Comparison of ENCODE assay signal across 8 cellular contexts in genomic region chr19:29843180-29844051, GRCh38. TPM values are rescaled to one million over a fixed set of nuclear protein-coding genes. Genes with fewer than 3 reads are reported as not detected.
DNase-seq lines count a peak whose midpoint lies in the region; ATAC-seq, FAIRE-seq and TF ChIP-seq lines count a peak whose summit lies in the region.

No MANE protein-coding gene starts in this region.

- no peak for FAIRE-seq in GM12892 (lab: Jason Lieb, UNC)

- no peak for TF ChIP-seq POLR2A in GM12892 (IDR thresholded peaks at IDR 0.05; ENCODE audit: low read depth, low read length)

- peaks cover 12 to 21% (median 12%) of the 10 kb centered on the region in 3 donors for H3K4me1 Mint-ChIP-seq in naive B cell

- peak overlapping the region; percentile 59 to 92 (median 76) for H3K4me3 Mint-ChIP-seq in naive B cell

- H3K27ac Mint-ChIP-seq in naive B cell = peak overlapping the region in 5 of 6 donors; percentile 5 to 95 (median 69)

- no peaks in the 10 kb centered on the region for H3K36me3 Mint-ChIP-seq in naive B cell

- peaks cover 0 to 4% (median 0%) of the 10 kb centered on the region in 7 donors for H3K9me3 Mint-ChIP-seq in naive B cell

- H3K9ac ChIP-seq in NT2/D1 (ENCODE audit: insufficient read length, low read depth) = peak overlapping the region; percentile 70

- H3K4me1 ChIP-seq in NT2/D1 (ENCODE audit: insufficient read depth, insufficient read length) = peaks cover 9% of the 10 kb centered on the region
- H3K4me1 ChIP-seq in ectodermal cell (ENCODE audit: control insufficient read depth, insufficient read depth, low read length) = peaks cover 14% of the 10 kb centered on the region

- peak; percentile 62 for DNase-seq in DMS 273 treated with DMSO at 0.1 percent for 48 hours (lab: John Stamatoyannopoulos, UW)
- no peak for DNase-seq in NT2/D1 (ENCODE audit: low read depth, low spot score)
- peak; percentile 35 for DNase-seq in naive B cell
- no peak for DNase-seq in GM12892 (ENCODE audit: insufficient read length)
- DNase-seq in NK-92 (lab: John Stamatoyannopoulos, UW; ENCODE audit: unreplicated experiment) = no peak

- H3K27ac ChIP-seq in ectodermal cell (ENCODE audit: insufficient read depth, low read depth, low read length, poor library complexity, severe bottlenecking) = no peak overlapping the region

- H3K4me3 ChIP-seq in NT2/D1 (ENCODE audit: insufficient read length, low read depth) = peak overlapping the region; percentile 42
- H3K4me3 ChIP-seq in ectodermal cell (ENCODE audit: insufficient read depth, low read depth, low read length) = peak overlapping the region; percentile 24

- ATAC-seq in naive B cell (ENCODE audit: low read depth in 2 of 2) (no peak), GM18909 (IDR thresholded peaks at IDR 0.05; ENCODE audit: poor library complexity, unreplicated experiment) (no peak), HG03280 (IDR thresholded peaks at IDR 0.05; ENCODE audit: unreplicated experiment) (no peak)

- peaks cover 4 to 30% (median 20%) of the 10 kb centered on the region in 3 donors for H3K27me3 Mint-ChIP-seq in naive B cell

- 8 to 11% methylated on average over 48 of the region's 48 CpGs for WGBS in ectodermal cell, 2 experiments

- H3K27me3 ChIP-seq in NT2/D1 (ENCODE audit: insufficient read depth, insufficient read length) (peaks cover 19% of the 10 kb centered on the region), ectodermal cell (ENCODE audit: control insufficient read depth, insufficient read depth, low read length, poor library complexity, severe bottlenecking) (peaks cover 41% of the 10 kb centered on the region)

- H3K36me3 ChIP-seq in NT2/D1 (ENCODE audit: insufficient read depth, insufficient read length, low read length) = no peaks in the 10 kb centered on the region
- no peaks in the 10 kb centered on the region for H3K36me3 ChIP-seq in ectodermal cell (ENCODE audit: control insufficient read depth, insufficient read depth, low read length)

- no peaks in the 10 kb centered on the region for H3K9me3 ChIP-seq in NT2/D1 (ENCODE audit: insufficient read depth, low read length)
- no peaks in the 10 kb centered on the region for H3K9me3 ChIP-seq in ectodermal cell (ENCODE audit: control insufficient read depth, low read length)

RNA-seq across cellular contexts. Expression of gene CCNE1, which starts 31.6 kb away (rescaled TPM):
- 37.4 TPM for polyA plus RNA-seq in ectodermal cell (2013, experiment 1 of 4)
- polyA plus RNA-seq in ectodermal cell (2013, experiment 2 of 4) = 32.6 TPM
- 21.4 TPM for polyA plus RNA-seq in ectodermal cell (2013, experiment 3 of 4)
- 26.4 TPM for polyA plus RNA-seq in ectodermal cell (2013, experiment 4 of 4)
- not detected for polyA plus RNA-seq in naive B cell (ENCODE audit: low read depth in 6 of 6)
- 20.3 TPM for polyA plus RNA-seq in GM12892 (2012; ENCODE audit: missing spikeins)

Comparison
In these comparisons a context has a peak if more than half of its experiments do, and no peak if none do; other contexts are left out.
1. DNase-seq: peak in DMS 273 treated with DMSO at 0.1 percent for 48 hours (single experiment) and naive B cell (single experiment); none in NT2/D1 (single experiment), GM12892 (single experiment) and NK-92 (single experiment).